ENCODE assay signal across 19 cellular contexts in the genomic region with DNA sequence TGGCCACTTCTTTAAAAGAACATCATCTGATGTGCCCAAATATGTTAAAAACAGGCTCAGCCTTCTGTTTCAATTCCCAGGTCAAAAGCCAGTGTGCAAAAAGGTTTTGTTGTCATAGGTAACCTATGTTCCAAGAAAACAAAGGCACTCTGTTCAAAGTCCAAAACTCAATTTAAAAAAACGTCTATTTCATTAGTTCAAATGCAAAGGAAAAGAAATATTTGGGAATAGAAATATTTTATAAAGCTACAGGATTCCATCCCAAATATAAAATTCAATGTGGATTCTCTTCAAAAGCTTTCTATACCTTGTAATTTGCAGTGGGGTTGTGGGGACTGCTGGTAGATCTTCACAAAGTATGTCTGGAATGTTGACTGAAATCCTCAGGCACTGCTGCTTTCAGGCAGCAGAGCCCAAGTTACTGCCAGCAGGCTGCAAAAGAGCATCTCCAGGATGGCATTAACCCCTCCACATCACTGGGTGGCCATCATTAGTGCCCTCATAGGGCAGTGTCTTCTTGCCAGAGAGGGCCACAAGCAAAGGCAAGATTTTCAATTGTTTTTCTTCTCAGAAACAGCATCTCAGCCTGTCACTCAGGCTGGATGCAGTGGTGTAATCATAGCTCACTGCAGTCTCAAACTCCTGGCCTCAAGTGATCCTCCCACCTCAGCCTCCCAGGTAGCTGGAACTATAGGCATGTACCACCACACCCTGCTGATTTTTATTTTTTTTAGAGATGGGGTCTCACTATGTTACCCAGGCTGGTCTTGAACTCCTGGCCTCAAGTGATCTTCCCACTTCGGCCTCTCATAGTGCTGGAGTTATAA. TPM values are rescaled to one million over a fixed set of nuclear protein-coding genes. Genes with fewer than 3 reads are reported as not detected.
DNase-seq lines count a peak whose midpoint lies in the region; ATAC-seq and TF ChIP-seq lines count a peak whose summit lies in the region.
"Had no signal": no experiment of that assay in that cellular context is flagged by ENCODE, and none has a peak within 500 bp of the region (broad histone marks: within the 10 kb centered on the region; RNA-seq: fewer than 3 reads in every experiment).

No MANE protein-coding gene starts in this region.

- H4K8ac ChIP-seq in trophoblast cell (ENCODE audit: low read depth, low read length) = no peak overlapping the region

- peak overlapping the region; percentile 43 for H2BK120ac ChIP-seq in trophoblast cell (ENCODE audit: insufficient read depth, low read length, poor library complexity)

- no peak overlapping the region for H3K18ac ChIP-seq in trophoblast cell (ENCODE audit: low read length)

- no peak overlapping the region for H3K27ac ChIP-seq in trophoblast cell (ENCODE audit: low read depth, low read length)
- H3K27ac ChIP-seq in left lung = no peak overlapping the region
- H3K27ac ChIP-seq: breast epithelium, prostate gland, skin epidermis had no signal

- H3K23ac ChIP-seq in trophoblast cell (ENCODE audit: low read length) = no peak overlapping the region

- H3K9ac ChIP-seq in adipocyte (ENCODE audit: low read length) (no peak overlapping the region), trophoblast cell (ENCODE audit: low read length) (no peak overlapping the region)

- no peaks in the 10 kb centered on the region for H3K79me2 ChIP-seq in trophoblast cell (ENCODE audit: control insufficient read depth, insufficient read depth, low read length, poor library complexity)

- no peak overlapping the region for H2BK5ac ChIP-seq in trophoblast cell (ENCODE audit: low read depth, low read length, poor library complexity)

- peaks cover 2% of the 10 kb centered on the region for H3K79me1 ChIP-seq in trophoblast cell (ENCODE audit: low read length)

- H4K12ac ChIP-seq in trophoblast cell (ENCODE audit: low read depth, low read length) = no peak overlapping the region

- H3K36me3 ChIP-seq in adipocyte (ENCODE audit: control insufficient read depth, insufficient read depth, low read length, severe bottlenecking) = no peaks in the 10 kb centered on the region
- no peaks in the 10 kb centered on the region for H3K36me3 ChIP-seq in trophoblast cell (ENCODE audit: control insufficient read depth in 1 of 2, insufficient read depth in 2 of 2, low read length in 2 of 2)
- no peaks in the 10 kb centered on the region for H3K36me3 ChIP-seq in left lung
- H3K36me3 ChIP-seq: breast epithelium, prostate gland had no signal

- H3K4me3 ChIP-seq in adipocyte (ENCODE audit: low read length) (no peak overlapping the region), trophoblast cell (ENCODE audit: low read depth, low read length) (no peak overlapping the region), left lung (no peak overlapping the region)
- H3K4me3 ChIP-seq: breast epithelium, prostate gland, skin epidermis had no signal

- H3K4ac ChIP-seq in trophoblast cell (ENCODE audit: low read depth, low read length) = no peak overlapping the region

- peaks cover 17% of the 10 kb centered on the region for H3K4me1 ChIP-seq in adipocyte (ENCODE audit: control insufficient read depth, insufficient read depth, low read length)
- H3K4me1 ChIP-seq in trophoblast cell (ENCODE audit: control insufficient read depth in 1 of 2, insufficient read depth in 2 of 2, low read length in 2 of 2) = peaks cover 3 to 4% of the 10 kb centered on the region in 2 experiments
- H3K4me1 ChIP-seq in left lung = peaks cover 0 to 6% of the 10 kb centered on the region in 2 donors
- H3K4me1 ChIP-seq: breast epithelium, prostate gland had no signal

- DNase-seq in EL (peak; percentile 33), adipocyte (ENCODE audit: low read depth) (peak; percentile 45), iPS-NIHi11 (ENCODE audit: low spot score) (peak; percentile 43), trophoblast cell (peak in 1 of 2 donors; percentile 70), GM20000 (ENCODE audit: low spot score) (no peak), NCI-H2196 (lab: John Stamatoyannopoulos, UW; ENCODE audit: unreplicated experiment) (no peak), left lung (no peak), SIG-M5 treated with dmso at 0.1 percent for 504 hours (lab: John Stamatoyannopoulos, UW; ENCODE audit: unreplicated experiment) (no peak)
- DNase-seq: activated CD4-positive, alpha-beta T cell treated with anti-CD3 and anti-CD28 coated beads for 36 hours; H7; hippocampal formation; kidney; NCI-H1436; RPMI8226; stimulated activated naive CD4-positive, alpha-beta T cell; SW 1271 had no signal

- H3K27me3 ChIP-seq in adipocyte (replicated peaks; ENCODE audit: control insufficient read depth, insufficient read depth, low read length) (no peaks in the 10 kb centered on the region), trophoblast cell (ENCODE audit: insufficient read depth, low read length) (no peaks in the 10 kb centered on the region), left lung (no peaks in the 10 kb centered on the region)
- H3K27me3 ChIP-seq: breast epithelium had no signal

- TF ChIP-seq CTCF in GM20000 (IDR thresholded peaks at IDR 0.05; ENCODE audit: extremely low read depth, missing control alignments) = no peak
- TF ChIP-seq CTCF in left lung (IDR thresholded peaks at IDR 0.05) = no peak

- H2AFZ ChIP-seq in trophoblast cell (ENCODE audit: insufficient read depth, low read length, poor library complexity) = no peak overlapping the region

- H4K91ac ChIP-seq in trophoblast cell (ENCODE audit: low read depth, low read length) = peak overlapping the region; percentile 33

- WGBS in trophoblast cell (ENCODE audit: extremely low coverage, insufficient coverage, insufficient read length) = no CpG with 5 or more reads among the region's 2 CpGs

- no peak overlapping the region for H2BK12ac ChIP-seq in trophoblast cell (ENCODE audit: low read length)

- ATAC-seq in left lung = no peak
- ATAC-seq: activated CD4-positive, alpha-beta T cell treated with anti-CD3 and anti-CD28 coated beads for 36 hours had no signal

- peak overlapping the region; percentile 9 for H3K4me2 ChIP-seq in trophoblast cell (ENCODE audit: low read length)

- H3K9me3 ChIP-seq in adipocyte (ENCODE audit: control insufficient read depth, low read length) (no peaks in the 10 kb centered on the region), trophoblast cell (ENCODE audit: insufficient read depth, low read depth, low read length) (no peaks in the 10 kb centered on the region), left lung (no peaks in the 10 kb centered on the region)
- H3K9me3 ChIP-seq: breast epithelium, prostate gland had no signal

- H3K14ac ChIP-seq in trophoblast cell (ENCODE audit: low read length) = no peak overlapping the region

- intact Hi-C loops in left lung (cut with DNase I) = no loop called here

- no peak overlapping the region for H2AK5ac ChIP-seq in trophoblast cell (ENCODE audit: low read length)

RNA-seq across cellular contexts. Expression of gene STK24, which starts 22.8 kb away (rescaled TPM):
- polyA plus RNA-seq in trophoblast cell (2013) = 105 and 107 TPM in 2 replicates
- 10 to 100 TPM; 81.5 to 84.0 TPM for total RNA-seq in left lung

Comparison
In these comparisons a context has a peak if more than half of its experiments do, and no peak if none do; other contexts are left out.
1. DNase-seq: peak in EL (single experiment), adipocyte (single experiment) and iPS-NIHi11 (single experiment); none in GM20000 (single experiment), NCI-H2196 (single experiment), left lung (0 of 2) and SIG-M5 treated with dmso at 0.1 percent for 504 hours (single experiment).